Comparison of ENCODE assay signal across 1 cellular context in the genomic region with DNA sequence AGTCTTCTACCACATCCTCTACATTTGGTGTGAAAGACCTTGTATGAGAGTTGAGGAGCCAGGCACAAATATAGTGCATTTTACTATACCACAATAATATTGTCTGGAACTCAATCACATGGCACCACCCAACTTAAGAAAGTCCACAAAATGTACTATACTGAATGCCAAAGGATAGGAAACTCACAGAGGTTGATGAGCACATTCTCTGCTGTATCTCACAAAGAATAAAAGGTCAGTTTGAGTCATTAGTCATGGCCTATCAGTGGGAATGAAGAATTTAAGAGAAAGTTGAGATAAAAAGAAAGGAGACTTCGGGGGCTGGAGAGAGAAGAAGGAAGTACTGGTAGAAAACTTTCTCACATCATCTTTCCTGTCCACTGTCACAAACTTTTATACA.
TF ChIP-seq lines count a peak whose summit lies in the region.

No MANE protein-coding gene starts in this region.

TF ChIP-seq in HepG2, 621 proteins besides CTCF, POLR2A, EP300 and RAD21 (continued from another document):
- TF ChIP-seq, protein P1, sequence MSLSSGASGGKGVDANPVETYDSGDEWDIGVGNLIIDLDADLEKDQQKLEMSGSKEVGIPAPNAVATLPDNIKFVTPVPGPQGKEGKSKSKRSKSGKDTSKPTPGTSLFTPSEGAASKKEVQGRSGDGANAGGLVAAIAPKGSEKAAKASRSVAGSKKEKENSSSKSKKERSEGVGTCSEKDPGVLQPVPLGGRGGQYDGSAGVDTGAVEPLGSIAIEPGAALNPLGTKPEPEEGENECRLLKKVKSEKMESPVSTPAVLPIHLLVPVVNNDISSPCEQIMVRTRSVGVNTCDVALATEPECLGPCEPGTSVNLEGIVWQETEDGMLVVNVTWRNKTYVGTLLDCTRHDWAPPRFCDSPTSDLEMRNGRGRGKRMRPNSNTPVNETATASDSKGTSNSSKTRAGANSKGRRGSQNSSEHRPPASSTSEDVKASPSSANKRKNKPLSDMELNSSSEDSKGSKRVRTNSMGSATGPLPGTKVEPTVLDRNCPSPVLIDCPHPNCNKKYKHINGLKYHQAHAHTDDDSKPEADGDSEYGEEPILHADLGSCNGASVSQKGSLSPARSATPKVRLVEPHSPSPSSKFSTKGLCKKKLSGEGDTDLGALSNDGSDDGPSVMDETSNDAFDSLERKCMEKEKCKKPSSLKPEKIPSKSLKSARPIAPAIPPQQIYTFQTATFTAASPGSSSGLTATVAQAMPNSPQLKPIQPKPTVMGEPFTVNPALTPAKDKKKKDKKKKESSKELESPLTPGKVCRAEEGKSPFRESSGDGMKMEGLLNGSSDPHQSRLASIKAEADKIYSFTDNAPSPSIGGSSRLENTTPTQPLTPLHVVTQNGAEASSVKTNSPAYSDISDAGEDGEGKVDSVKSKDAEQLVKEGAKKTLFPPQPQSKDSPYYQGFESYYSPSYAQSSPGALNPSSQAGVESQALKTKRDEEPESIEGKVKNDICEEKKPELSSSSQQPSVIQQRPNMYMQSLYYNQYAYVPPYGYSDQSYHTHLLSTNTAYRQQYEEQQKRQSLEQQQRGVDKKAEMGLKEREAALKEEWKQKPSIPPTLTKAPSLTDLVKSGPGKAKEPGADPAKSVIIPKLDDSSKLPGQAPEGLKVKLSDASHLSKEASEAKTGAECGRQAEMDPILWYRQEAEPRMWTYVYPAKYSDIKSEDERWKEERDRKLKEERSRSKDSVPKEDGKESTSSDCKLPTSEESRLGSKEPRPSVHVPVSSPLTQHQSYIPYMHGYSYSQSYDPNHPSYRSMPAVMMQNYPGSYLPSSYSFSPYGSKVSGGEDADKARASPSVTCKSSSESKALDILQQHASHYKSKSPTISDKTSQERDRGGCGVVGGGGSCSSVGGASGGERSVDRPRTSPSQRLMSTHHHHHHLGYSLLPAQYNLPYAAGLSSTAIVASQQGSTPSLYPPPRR (CRISPR knock-in tag; IDR thresholded peaks at IDR 0.05; ENCODE audit: borderline replicate concordance), result no peak
- TF ChIP-seq STAT5B (CRISPR knock-in tag; IDR thresholded peaks at IDR 0.05), result no peak
- TF ChIP-seq, protein P2, sequence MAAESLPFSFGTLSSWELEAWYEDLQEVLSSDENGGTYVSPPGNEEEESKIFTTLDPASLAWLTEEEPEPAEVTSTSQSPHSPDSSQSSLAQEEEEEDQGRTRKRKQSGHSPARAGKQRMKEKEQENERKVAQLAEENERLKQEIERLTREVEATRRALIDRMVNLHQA (CRISPR knock-in tag; IDR thresholded peaks at IDR 0.05), result no peak
- no peak for TF ChIP-seq AGO2 (optimal IDR thresholded peaks at IDR 0.05; ENCODE audit: low read depth, low read length)
